Comparison of ENCODE assay signal across 25 cellular contexts in the genomic region with DNA sequence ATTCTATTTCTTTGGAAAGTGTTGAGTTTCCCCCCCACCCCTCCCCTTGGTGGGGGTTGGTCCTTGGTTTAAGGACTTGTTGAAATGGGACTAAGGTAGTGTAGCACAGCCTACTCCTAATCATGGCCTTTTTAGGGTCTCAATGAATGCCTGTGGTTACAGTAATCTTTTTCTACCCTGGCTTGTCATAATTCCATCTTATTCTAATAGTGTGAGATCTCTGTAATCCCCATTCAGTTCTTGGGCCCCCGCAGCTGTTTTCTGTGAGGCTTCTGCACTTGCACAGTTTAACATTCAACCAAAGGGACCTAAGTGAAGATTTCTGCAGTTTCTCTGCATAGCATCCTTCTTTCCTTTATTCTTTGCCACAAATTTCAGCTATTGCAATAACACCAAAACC. TPM values are rescaled to one million over a fixed set of nuclear protein-coding genes. Genes with fewer than 3 reads are reported as not detected.
"Had no signal": no experiment of that assay in that cellular context is flagged by ENCODE, and none has a peak within 500 bp of the region (broad histone marks: within the 10 kb centered on the region; RNA-seq: fewer than 3 reads in every experiment).

No MANE protein-coding gene starts in this region.

- H3K4me3 ChIP-seq: dorsolateral prefrontal cortex, heart right ventricle, lower lobe of right lung, psoas muscle, sigmoid colon, skin epidermis, spleen, testis, tibial artery had no signal

- H3K27ac ChIP-seq: dorsolateral prefrontal cortex, epithelial cell of prostate, foreskin keratinocyte, heart right ventricle, lower lobe of right lung, psoas muscle, sigmoid colon, skin epidermis, spleen, testis, tibial artery had no signal

- H3K4me1 ChIP-seq: lower lobe of right lung, psoas muscle, sigmoid colon, testis had no signal

- H3K36me3 ChIP-seq: heart right ventricle, lower lobe of right lung, sigmoid colon, spleen, tibial artery had no signal

- DNase-seq: dorsolateral prefrontal cortex; effector CD4-positive, alpha-beta T cell; foreskin keratinocyte; glutamatergic neuron; heart right ventricle; hypothalamus; immature natural killer cell; left ventricle myocardium superior; lower lobe of right lung; naive thymus-derived CD8-positive, alpha-beta T cell; nephron progenitor cell; nucleus accumbens; psoas muscle; right cardiac atrium; sigmoid colon; spleen; stimulated activated CD4-positive, alpha-beta T cell treated with anti-CD3 and anti-CD28 coated beads, Interleukin-4, amount 100 ng/mL, for 4 hours; stimulated activated naive CD8-positive, alpha-beta T cell treated with anti-CD3 and anti-CD28 coated beads, Interleukin-15, Interleukin-2, amounts not matched to agents 100 U/mL and 50 U/mL, for 24 hours; substantia nigra; testis; tibial artery had no signal

- H3K4me1 Mint-ChIP-seq: immature natural killer cell had no signal

- H3K9me3 ChIP-seq: heart right ventricle, lower lobe of right lung, psoas muscle, sigmoid colon, spleen, testis, tibial artery had no signal

- H3K36me3 Mint-ChIP-seq: immature natural killer cell; naive thymus-derived CD8-positive, alpha-beta T cell; stimulated activated memory B cell treated with anti-CD40 and anti-IgM and Interleukin-4, amounts not matched to agents 10 μg/mL and 1 μg/mL and 100 μg/mL, for 72 hours; type B pancreatic cell had no signal

- H3K9me3 Mint-ChIP-seq: immature natural killer cell; naive thymus-derived CD8-positive, alpha-beta T cell; nephron progenitor cell; stimulated activated memory B cell treated with anti-CD40 and anti-IgM and Interleukin-4, amounts not matched to agents 10 μg/mL and 1 μg/mL and 100 μg/mL, for 72 hours; type B pancreatic cell had no signal

- H3K27ac Mint-ChIP-seq: immature natural killer cell; nephron progenitor cell; stimulated activated memory B cell treated with anti-CD40 and anti-IgM and Interleukin-4, amounts not matched to agents 10 μg/mL and 1 μg/mL and 100 μg/mL, for 72 hours; type B pancreatic cell had no signal

- H3K4me3 Mint-ChIP-seq: immature natural killer cell; nephron progenitor cell; stimulated activated memory B cell treated with anti-CD40 and anti-IgM and Interleukin-4, amounts not matched to agents 10 μg/mL and 1 μg/mL and 100 μg/mL, for 72 hours; type B pancreatic cell had no signal

- H3K27me3 ChIP-seq: sigmoid colon, testis, tibial artery had no signal

RNA-seq across cellular contexts. Expression of gene TNFSF15, which starts 30.7 kb away (rescaled TPM):
- total RNA-seq: left ventricle myocardium superior; naive thymus-derived CD8-positive, alpha-beta T cell had no signal
- polyA plus RNA-seq: naive thymus-derived CD8-positive, alpha-beta T cell had no signal
